Comparison of ENCODE assay signal across 9 cellular contexts in genomic region chr1:113804421-113805255, GRCh38. TPM values are rescaled to one million over a fixed set of nuclear protein-coding genes. Genes with fewer than 3 reads are reported as not detected.
DNase-seq lines count a peak whose midpoint lies in the region; ATAC-seq, FAIRE-seq and TF ChIP-seq lines count a peak whose summit lies in the region.
"Had no signal": no experiment of that assay in that cellular context is flagged by ENCODE, and none has a peak within 500 bp of the region (broad histone marks: within the 10 kb centered on the region; RNA-seq: fewer than 3 reads in every experiment).

No MANE protein-coding gene starts in this region.

- peaks cover 100% of the 10 kb centered on the region for H3K79me2 ChIP-seq in K562 (ENCODE audit: control insufficient read depth, insufficient read depth, low read length)

- H3K9me3 ChIP-seq in K562 (replicated peaks; ENCODE audit: control insufficient read depth, insufficient read depth, low read depth, low read length), result no peaks in the 10 kb centered on the region; the same call in 1 of the 2 replicates
- H3K9me3 ChIP-seq in right lobe of liver, result no peaks in the 10 kb centered on the region

- H3K4me2 ChIP-seq in K562 (ENCODE audit: insufficient read depth, low read length), result peak overlapping the region; percentile 58; the same call in 1 of the 2 replicates

- BruUV-seq in K562 (replicated peaks; lab: Mats Ljungman, UMichigan), result no TSS peak

- peak; percentile 20 for DNase-seq in AG09319 (ENCODE audit: extremely low read depth, low read depth)
- peak; percentile 48 for DNase-seq in HuH-7 (ENCODE audit: low spot score)
- DNase-seq in K562 (ENCODE audit: extremely low read depth in 1 of 4, low spot score in 3 of 4), result peak; percentile 77 to 88 (median 82)
- DNase-seq in right lobe of liver, result no peak
- no peak for DNase-seq in NCI-H748 (lab: John Stamatoyannopoulos, UW; ENCODE audit: unreplicated experiment)
- DNase-seq in activated naive CD4-positive, alpha-beta T cell treated with anti-CD3 and anti-CD28 coated beads, Interleukin-2, amount 50 U/mL, for 16 hours, result no peak
- DNase-seq in NCI-H1694 (lab: John Stamatoyannopoulos, UW), result no peak

- H4K20me1 ChIP-seq in K562 (replicated peaks; ENCODE audit: control insufficient read depth, insufficient read depth, low read length), result peaks cover 11% of the 10 kb centered on the region

- H3K4me1 ChIP-seq in K562 (replicated peaks in 1 of 2; ENCODE audit: control insufficient read depth in 2 of 2, insufficient read depth in 2 of 2, low read length in 2 of 2) (peaks cover 21 to 36% of the 10 kb centered on the region in 2 experiments), right lobe of liver (peaks cover 0 to 28% (median 7%) of the 10 kb centered on the region in 4 donors)

- ATAC-seq in K562, result peak; percentile 89
- peak; percentile 84 to 97 (median 90) for ATAC-seq in right lobe of liver
- ATAC-seq in HG03457 (IDR thresholded peaks at IDR 0.05; ENCODE audit: unreplicated experiment), result no peak

- intact Hi-C loops in K562 (cut with micrococcal nuclease), result loop anchor here (2.0 kb wide), 1 partner anchor 22 kb away; no protein-coding TSS in a partner anchor
- intact Hi-C loops in right lobe of liver (cut with DNase I), result no loop called here

- peak; percentile 76 for FAIRE-seq in K562 (lab: Jason Lieb, UNC)
- FAIRE-seq: endometrium had no signal

- CTCF ChIA-PET in K562 (lab: Yijun Ruan, JAX; ENCODE audit: low intra/inter-chr PET ratio), result interaction anchor here (0.6 to 0.7 kb wide), 2 partner anchors 33 to 100 kb away, joined by 3 to 4 read pairs; partner anchors contain the start of genes AP4B1 and DCLRE1B

- TF ChIP-seq CTCF in AG09319 (IDR thresholded peaks at IDR 0.05; ENCODE audit: low read depth, low read length), result no peak
- TF ChIP-seq CTCF in K562 (IDR thresholded peaks at IDR 0.05 in 2 of 3, conservative IDR thresholded peaks at IDR 0.05 in 1 of 3; ENCODE audit: insufficient read depth in 2 of 3, low read depth in 1 of 3, low read length in 3 of 3), result no peak; a peak in 1 of 6 replicates
- TF ChIP-seq CTCF in right lobe of liver (IDR thresholded peaks at IDR 0.05), result no peak

- in situ Hi-C loops in K562 (cut with MboI), result no loop called here

- TF ChIP-seq EP300 in K562 (IDR thresholded peaks at IDR 0.05; ENCODE audit: low read length), result peak; percentile 75; the same call in 1 of the 2 replicates

- WGBS in K562 (ENCODE audit: insufficient coverage, low coverage, missing lambda C conversion rate), result 35% methylated on average over 8 of the region's 8 CpGs
- 39% methylated on average over 7 of the region's 8 CpGs for WGBS in right lobe of liver (ENCODE audit: insufficient coverage, low coverage, low lambda C conversion rate, missing lambda C conversion rate)

- TF ChIP-seq POLR2A in K562 (conservative IDR thresholded peaks at IDR 0.05) (no peak), right lobe of liver (IDR thresholded peaks at IDR 0.05) (no peak)

- H3K36me3 ChIP-seq in K562 (ENCODE audit: control insufficient read depth, insufficient read depth, low read length), result peaks cover 14% of the 10 kb centered on the region
- H3K36me3 ChIP-seq in right lobe of liver, result no peaks in the 10 kb centered on the region

- H2AFZ ChIP-seq in K562 (ENCODE audit: low read depth, low read length), result no peak overlapping the region

- peaks cover 5% of the 10 kb centered on the region for H3K9me1 ChIP-seq in K562 (ENCODE audit: control insufficient read depth, insufficient read depth, low read length)

- H3K27me3 ChIP-seq in K562 (ENCODE audit: control insufficient read depth in 2 of 2, insufficient read depth in 2 of 2, low read length in 2 of 2) (no peaks in the 10 kb centered on the region), right lobe of liver (no peaks in the 10 kb centered on the region)

- H3K9ac ChIP-seq in K562 (ENCODE audit: insufficient read depth in 1 of 2, low read depth in 2 of 2, low read length in 2 of 2), result peak overlapping the region in 1 of 2 experiments; percentile 38; a peak in 1 of 4 replicates

- H3K4me3 ChIP-seq in K562 (no peak overlapping the region), right lobe of liver (no peak overlapping the region)

- peak overlapping the region; percentile 53; the same call in 2 of the 3 replicates for H3K27ac ChIP-seq in K562 (ENCODE audit: extremely low read depth, low read depth, low read length)
- H3K27ac ChIP-seq in right lobe of liver, result peak overlapping the region in 1 of 3 donors; percentile 38

- TF ChIP-seq RAD21 in K562 (CRISPR knock-in tag; conservative IDR thresholded peaks at IDR 0.05 in 1 of 2, IDR thresholded peaks at IDR 0.05 in 1 of 2), result no peak

- POLR2A ChIA-PET in K562 (lab: Yijun Ruan, JAX), result interaction anchor here (0.7 to 1.7 kb wide), 8 partner anchors 8 to 51 kb away, joined by 3 to 6 read pairs (median 4); partner anchors contain the start of gene RSBN1

TF ChIP-seq in K562, 482 proteins besides CTCF, POLR2A, EP300 and RAD21 (continues in another document):
- TF ChIP-seq ETV1 (tag; conservative IDR thresholded peaks at IDR 0.05; ENCODE audit: low read depth) (no peak), ZNF584 (CRISPR knock-in tag; IDR thresholded peaks at IDR 0.05; ENCODE audit: low read depth) (peak; percentile 45; the same call in 1 of the 2 replicates), ZC3H8 (IDR thresholded peaks at IDR 0.05) (no peak), ZNF717 (CRISPR knock-in tag; IDR thresholded peaks at IDR 0.05) (no peak), ELF2 (CRISPR knock-in tag; IDR thresholded peaks at IDR 0.05) (no peak), ZNF263 (CRISPR knock-in tag; IDR thresholded peaks at IDR 0.05; ENCODE audit: borderline replicate concordance) (no peak), ZNF589 (CRISPR knock-in tag; IDR thresholded peaks at IDR 0.05; ENCODE audit: low read depth) (peak; percentile 78), PTTG1 (tag; IDR thresholded peaks at IDR 0.05; ENCODE audit: low read depth) (no peak), ZNF77 (CRISPR knock-in tag; IDR thresholded peaks at IDR 0.05) (no peak), ARID3A (IDR thresholded peaks at IDR 0.05; ENCODE audit: borderline replicate concordance, low read depth, low read length) (no peak), JUND (IDR thresholded peaks at IDR 0.05; ENCODE audit: borderline replicate concordance, low read depth, low read length) (peak; percentile 99), JUND (tag; IDR thresholded peaks at IDR 0.05; ENCODE audit: borderline replicate concordance, low read depth, low read length) (peak; percentile 99), SLC30A9 (CRISPR knock-in tag; IDR thresholded peaks at IDR 0.05) (no peak)

RNA-seq across cellular contexts. Expression of gene RSBN1, which starts 7.6 kb away (rescaled TPM):
- total RNA-seq in K562 (2011; cell fraction: chromatin; rRNA removed; ENCODE audit: low replicate concordance), result 20.7 and 44.4 TPM in 2 replicates
- total RNA-seq in K562 (2011; cell fraction: nucleolus; rRNA removed), result 13.0 and 14.0 TPM in 2 replicates
- total RNA-seq in K562 (2011; cell fraction: nucleoplasm; rRNA removed), result 15.7 and 19.8 TPM in 2 replicates
- total RNA-seq in K562 (2014; rRNA removed) (12.6 and 13.7 TPM in 2 replicates), K562 (2014; rRNA removed; fragmentation: Illumina TruSeq; extraction: Trizol) (15.4 and 17.2 TPM in 2 replicates), K562 (2015; rRNA removed; fragmentation: Illumina TruSeq; extraction: Trizol) (17.2 and 18.2 TPM in 2 replicates), K562 (2021) (17.6 and 20.3 TPM in 2 replicates), right lobe of liver (1 to 10 TPM; 4.1 to 5.9 (median 5.0) TPM)
- polyA plus RNA-seq in K562 (2011; rRNA removed) (20.7 and 24.3 TPM in 2 replicates), K562 (2014; fragmentation: Illumina TruSeq; extraction: Trizol) (12.2 and 12.6 TPM in 2 replicates), K562 (2014; fragmentation: Nextera tagmentation; extraction: Ambion mirVana) (10 to 100 TPM in 1 of 2 experiments, 1 to 10 TPM in 1; 4.5 to 13.0 TPM), K562 (2014; rRNA removed) (7.2 and 10.2 TPM in 2 replicates)
- 8.9 and 9.2 TPM in 2 replicates for polyA plus RNA-seq in K562 (2011; cell fraction: cytosol; rRNA removed)
- polyA plus RNA-seq in K562 (2011; cell fraction: nucleus; rRNA removed), result 13.6 and 25.6 TPM in 2 replicates
- 9.9 and 11.2 TPM in 2 replicates for polyA plus RNA-seq in K562 (2012)
- polyA minus RNA-seq in K562 (2011; rRNA and poly(A)+ RNA removed), result 149 and 167 TPM in 2 replicates
- 21.8 and 29.6 TPM in 2 replicates for polyA minus RNA-seq in K562 (2011; cell fraction: cytosol; rRNA and poly(A)+ RNA removed)
- polyA minus RNA-seq in K562 (2011; cell fraction: nucleus; rRNA and poly(A)+ RNA removed), result 16.6 and 29.9 TPM in 2 replicates

RNA-seq across cellular contexts. Expression of gene PHTF1, which starts 45.4 kb away (rescaled TPM):
- 44.6 and 91.3 TPM in 2 replicates for total RNA-seq in K562 (2011; cell fraction: chromatin; rRNA removed; ENCODE audit: low replicate concordance)
- 26.8 and 37.5 TPM in 2 replicates for total RNA-seq in K562 (2011; cell fraction: nucleolus; rRNA removed)
- total RNA-seq in K562 (2011; cell fraction: nucleoplasm; rRNA removed), result 55.9 and 69.6 TPM in 2 replicates
- total RNA-seq in K562 (2014; rRNA removed) (20.4 and 20.6 TPM in 2 replicates), K562 (2014; rRNA removed; fragmentation: Illumina TruSeq; extraction: Trizol) (28.8 and 32.0 TPM in 2 replicates), K562 (2015; rRNA removed; fragmentation: Illumina TruSeq; extraction: Trizol) (34.4 and 36.2 TPM in 2 replicates), K562 (2021) (26.9 and 28.8 TPM in 2 replicates), right lobe of liver (1 to 10 TPM; 4.7 to 8.7 (median 6.1) TPM)
- polyA plus RNA-seq in K562 (2011; rRNA removed) (14.7 and 23.0 TPM in 2 replicates), K562 (2014; fragmentation: Illumina TruSeq; extraction: Trizol) (20.7 and 22.5 TPM in 2 replicates), K562 (2014; fragmentation: Nextera tagmentation; extraction: Ambion mirVana) (10 to 100 TPM in 1 of 2 experiments, 1 to 10 TPM in 1; 8.4 to 10.8 TPM), K562 (2014; rRNA removed) (20.9 and 23.8 TPM in 2 replicates)
- 9.9 and 11.3 TPM in 2 replicates for polyA plus RNA-seq in K562 (2011; cell fraction: cytosol; rRNA removed)
- polyA plus RNA-seq in K562 (2011; cell fraction: nucleus; rRNA removed), result 12.9 and 14.7 TPM in 2 replicates
- polyA plus RNA-seq in K562 (2012), result 22.7 and 25.8 TPM in 2 replicates
- polyA minus RNA-seq in K562 (2011; rRNA and poly(A)+ RNA removed), result 23.9 and 29.9 TPM in 2 replicates
- 11.5 and 15.3 TPM in 2 replicates for polyA minus RNA-seq in K562 (2011; cell fraction: cytosol; rRNA and poly(A)+ RNA removed)
- 25.3 and 30.5 TPM in 2 replicates for polyA minus RNA-seq in K562 (2011; cell fraction: nucleus; rRNA and poly(A)+ RNA removed)

Comparison
In these comparisons a context has a peak if more than half of its experiments do, and no peak if none do; other contexts are left out.
1. DNase-seq: peak in AG09319 (single experiment), HuH-7 (single experiment) and K562 (4 of 4); none in right lobe of liver (0 of 3), NCI-H748 (single experiment), activated naive CD4-positive, alpha-beta T cell treated with anti-CD3 and anti-CD28 coated beads, Interleukin-2, amount 50 U/mL, for 16 hours (single experiment) and NCI-H1694 (single experiment).